Comparison of ENCODE assay signal across 8 cellular contexts in genomic region chr3:27721717-27722564, GRCh38. TPM values are rescaled to one million over a fixed set of nuclear protein-coding genes. Genes with fewer than 3 reads are reported as not detected.
DNase-seq lines count a peak whose midpoint lies in the region; ATAC-seq and TF ChIP-seq lines count a peak whose summit lies in the region.

Gene EOMES, minus strand, starts transcription at chr3:27722323. Its CDS starts 29 bp downstream, at chr3:27722294.

- peaks cover 45 to 89% (median 63%) of the 10 kb centered on the region in 5 donors for H3K27me3 Mint-ChIP-seq in naive thymus-derived CD4-positive, alpha-beta T cell

- peak within 1 kb of the TSS; percentile 76 for H3K4me3 ChIP-seq in effector memory CD4-positive, alpha-beta T cell (ENCODE audit: insufficient read depth, low read depth, low read length, poor library complexity, severe bottlenecking)
- peak within 1 kb of the TSS; percentile 68 for H3K4me3 ChIP-seq in naive thymus-derived CD4-positive, alpha-beta T cell (ENCODE audit: low read length)
- H3K4me3 ChIP-seq in transverse colon, result peak within 1 kb of the TSS; percentile 18 to 49 (median 32)

- no peak for TF ChIP-seq EP300 in transverse colon (IDR thresholded peaks at IDR 0.05; ENCODE audit: low read depth)

- H3K9me3 ChIP-seq in effector memory CD4-positive, alpha-beta T cell (ENCODE audit: control insufficient read depth, low read length), result no peaks in the 10 kb centered on the region
- H3K9me3 ChIP-seq in naive thymus-derived CD4-positive, alpha-beta T cell (ENCODE audit: control insufficient read depth in 2 of 3, low read length in 3 of 3), result no peaks in the 10 kb centered on the region
- no peaks in the 10 kb centered on the region for H3K9me3 ChIP-seq in transverse colon

- POLR2A ChIA-PET in naive thymus-derived CD4-positive, alpha-beta T cell (lab: Charles Lee), result interaction anchor here (0.7 to 2.0 kb wide), 6 partner anchors 9 to 627 kb away, joined by 3 to 7 read pairs (median 3); partner anchors contain the start of genes AZI2 and ZCWPW2

- H3K9me3 Mint-ChIP-seq in naive thymus-derived CD4-positive, alpha-beta T cell, result peaks cover 0 to 5% (median 0%) of the 10 kb centered on the region in 11 donors

- CTCF ChIA-PET in naive thymus-derived CD4-positive, alpha-beta T cell (lab: Charles Lee), result interaction anchor here (0.6 to 5.2 kb wide), 19 partner anchors 10 to 609 kb away, joined by 3 to 30 read pairs (median 4); no protein-coding TSS in a partner anchor

- H3K27ac ChIP-seq in 22Rv1 (no peak within 1 kb of the TSS), transverse colon (no peak within 1 kb of the TSS)
- no peak within 1 kb of the TSS for H3K27ac ChIP-seq in effector memory CD4-positive, alpha-beta T cell (ENCODE audit: insufficient read depth, low read length, poor library complexity, severe bottlenecking)
- no peak within 1 kb of the TSS for H3K27ac ChIP-seq in naive thymus-derived CD4-positive, alpha-beta T cell (ENCODE audit: low read depth, low read length)

- H3K4me3 Mint-ChIP-seq in naive thymus-derived CD4-positive, alpha-beta T cell, result peak within 1 kb of the TSS; percentile 79 to 93 (median 86)

- peaks cover 0 to 5% (median 0%) of the 10 kb centered on the region in 5 donors for H3K36me3 Mint-ChIP-seq in naive thymus-derived CD4-positive, alpha-beta T cell

- peak; percentile 57 for DNase-seq in NCI-H510A (lab: John Stamatoyannopoulos, UW)
- DNase-seq in activated CD4-positive, alpha-beta T cell treated with anti-CD3 and anti-CD28 coated beads, Interleukin-2, amount 50 U/mL, for 4 hours, result peak; percentile 53
- DNase-seq in effector memory CD4-positive, alpha-beta T cell, result peak; percentile 54 to 63 (median 55)
- DNase-seq in naive thymus-derived CD4-positive, alpha-beta T cell, result peak; percentile 57 to 81 (median 71)
- peak; percentile 42 for DNase-seq in transverse colon

- peak within 1 kb of the TSS in 3 of 9 donors; percentile 8 to 74 (median 56) for H3K27ac Mint-ChIP-seq in naive thymus-derived CD4-positive, alpha-beta T cell

- no peaks in the 10 kb centered on the region for H3K36me3 ChIP-seq in effector memory CD4-positive, alpha-beta T cell (ENCODE audit: control insufficient read depth, insufficient read depth, low read length)
- peaks cover 0 to 12% (median 0%) of the 10 kb centered on the region in 3 experiments for H3K36me3 ChIP-seq in naive thymus-derived CD4-positive, alpha-beta T cell (ENCODE audit: control insufficient read depth in 2 of 3, insufficient read depth in 3 of 3, low read length in 3 of 3)
- H3K36me3 ChIP-seq in transverse colon, result no peaks in the 10 kb centered on the region

- ATAC-seq in GM18519 (IDR thresholded peaks at IDR 0.05; ENCODE audit: low FRiP score, unreplicated experiment) (peak; percentile 58), HG03025 (IDR thresholded peaks at IDR 0.05; ENCODE audit: low FRiP score, unreplicated experiment) (peak; percentile 54)
- peak; percentile 84 for ATAC-seq in naive thymus-derived CD4-positive, alpha-beta T cell

- H3K4me1 ChIP-seq in effector memory CD4-positive, alpha-beta T cell (ENCODE audit: control insufficient read depth, insufficient read depth, low read length, poor library complexity, severe bottlenecking), result peaks cover 35% of the 10 kb centered on the region
- H3K4me1 ChIP-seq in naive thymus-derived CD4-positive, alpha-beta T cell (ENCODE audit: control insufficient read depth in 2 of 2, insufficient read depth in 2 of 2, low read length in 2 of 2), result peaks cover 16 to 30% of the 10 kb centered on the region in 2 donors
- H3K4me1 ChIP-seq in transverse colon, result peaks cover 8 to 33% (median 23%) of the 10 kb centered on the region in 4 donors

- TF ChIP-seq CTCF in 22Rv1 (IDR thresholded peaks at IDR 0.05) (peak; percentile 74), transverse colon (IDR thresholded peaks at IDR 0.05) (no peak)

- intact Hi-C loops in naive thymus-derived CD4-positive, alpha-beta T cell (cut with micrococcal nuclease), result loop anchor here (1.0 to 5.0 kb wide), 13 partner anchors 9 to 627 kb away; partner anchors contain the start of genes AZI2 (in 1 of the 2), CMC1 (in 1 of the 2), SLC4A7 (in 1 of the 2) and ZCWPW2 (in 1 of the 2)
- intact Hi-C loops in transverse colon (cut with DNase I; ENCODE audit: low total_unique reads), result no loop called here

- in situ Hi-C loops in transverse colon (cut with MboI; ENCODE audit: low pct_ligation_motif_present in 1 of 4, low pct_unique_long_range_greater_than_20kb in 1 of 4, low sequenced_read_pairs in 3 of 4), result loop anchor here in 2 of 4 donors (25.0 kb wide), 1 partner anchor 590 kb away; no protein-coding TSS in a partner anchor

- H3K27me3 ChIP-seq in effector memory CD4-positive, alpha-beta T cell (replicated peaks; ENCODE audit: control insufficient read depth, insufficient read depth, low read length, poor library complexity, severe bottlenecking), result peaks cover 52% of the 10 kb centered on the region
- H3K27me3 ChIP-seq in naive thymus-derived CD4-positive, alpha-beta T cell (ENCODE audit: control insufficient read depth in 2 of 2, insufficient read depth in 2 of 2, low read length in 2 of 2), result peaks cover 0 to 41% of the 10 kb centered on the region in 2 donors
- H3K27me3 ChIP-seq in transverse colon, result peaks cover 100% of the 10 kb centered on the region

- peaks cover 19 to 42% (median 31%) of the 10 kb centered on the region in 7 donors for H3K4me1 Mint-ChIP-seq in naive thymus-derived CD4-positive, alpha-beta T cell

- WGBS in transverse colon (ENCODE audit: low coverage in 1 of 2), 2 donors, result 1% methylated on average over 19 of the region's 81 CpGs; no CpG with 5 or more reads in 1 of the 2 donors

- TF ChIP-seq POLR2A in transverse colon (IDR thresholded peaks at IDR 0.05), result no peak

RNA-seq across cellular contexts. Expression of gene EOMES, which starts in this region (rescaled TPM):
- 1 to 10 TPM in 4 of 5 experiments, under 1 TPM in 1; 0.67 to 9.5 (median 1.4) TPM for total RNA-seq in naive thymus-derived CD4-positive, alpha-beta T cell
- polyA plus RNA-seq in naive thymus-derived CD4-positive, alpha-beta T cell, result 1 to 10 TPM; 1.5 to 1.9 TPM
- total RNA-seq in transverse colon, result under 1 TPM in 3 of 4 donors, not detected in 1; 0.27 to 0.37 (median 0.32) TPM

Comparison
In these comparisons a context has a peak if more than half of its experiments do, and no peak if none do; other contexts are left out.
1. Peak in DNase-seq and H3K4me3 ChIP-seq in transverse colon; RNA of the gene not detected or under 1 TPM.